Comparison of ENCODE assay signal across 8 cellular contexts in genomic region chr3:10758304-10759037, GRCh38. TPM values are rescaled to one million over a fixed set of nuclear protein-coding genes. Genes with fewer than 3 reads are reported as not detected.
A peak's percentile ranks its signal among the peaks of the same experiment; 100 is the strongest.
DNase-seq lines count a peak whose midpoint lies in the region; ATAC-seq and TF ChIP-seq lines count a peak whose summit lies in the region.

No MANE protein-coding gene starts in this region.

- in situ Hi-C loops in ACHN (cut with HindIII; ENCODE audit: low pct_ligation_motif_present, low pct_unique_long_range_greater_than_20kb, low sequenced_read_pairs): no loop called here

- H3K27me3 ChIP-seq in Peyer's patch: no peaks in the 10 kb centered on the region

- intact Hi-C loops in activated naive CD4-positive, alpha-beta T cell treated with anti-CD3 and anti-CD28 coated beads for 36 hours (cut with micrococcal nuclease): loop anchor here (1.0 to 10.0 kb wide), 5 partner anchors 25 to 576 kb away; no protein-coding TSS in a partner anchor
- intact Hi-C loops in posterior cingulate gyrus (cut with DNase I): loop anchor here (1.0 to 5.0 kb wide), 4 partner anchors 24 to 301 kb away; no protein-coding TSS in a partner anchor

- peaks cover 32% of the 10 kb centered on the region for H3K27me3 Mint-ChIP-seq in activated naive CD4-positive, alpha-beta T cell treated with anti-CD3 and anti-CD28 coated beads for 36 hours (ENCODE audit: low read depth)
- H3K27me3 Mint-ChIP-seq in glutamatergic neuron (ENCODE audit: unreplicated experiment): peaks cover 12% of the 10 kb centered on the region

- no peaks in the 10 kb centered on the region for H3K9me3 ChIP-seq in Peyer's patch

- H3K4me3 ChIP-seq in Peyer's patch: no peak overlapping the region

- no peaks in the 10 kb centered on the region for H3K9me3 Mint-ChIP-seq in activated naive CD4-positive, alpha-beta T cell treated with anti-CD3 and anti-CD28 coated beads for 36 hours
- H3K9me3 Mint-ChIP-seq in glutamatergic neuron (ENCODE audit: unreplicated experiment): no peaks in the 10 kb centered on the region

- no peak overlapping the region for H3K27ac Mint-ChIP-seq in activated naive CD4-positive, alpha-beta T cell treated with anti-CD3 and anti-CD28 coated beads for 36 hours
- no peak overlapping the region for H3K27ac Mint-ChIP-seq in glutamatergic neuron (ENCODE audit: unreplicated experiment)

- H3K4me1 Mint-ChIP-seq in activated naive CD4-positive, alpha-beta T cell treated with anti-CD3 and anti-CD28 coated beads for 36 hours (ENCODE audit: low read depth): peaks cover 6% of the 10 kb centered on the region
- H3K4me1 Mint-ChIP-seq in glutamatergic neuron (ENCODE audit: low read depth, unreplicated experiment): no peaks in the 10 kb centered on the region

- H3K27ac ChIP-seq in Peyer's patch: no peak overlapping the region

- TF ChIP-seq POLR2A in Peyer's patch (IDR thresholded peaks at IDR 0.05): no peak

- CTCF ChIA-PET in activated naive CD4-positive, alpha-beta T cell treated with anti-CD3 and anti-CD28 coated beads for 36 hours (lab: Charles Lee): interaction anchor here (0.7 to 4.3 kb wide), 21 partner anchors 8 to 1006 kb away, joined by 3 to 26 read pairs (median 4); no protein-coding TSS in a partner anchor

- DNase-seq in ACHN (peak; percentile 54), HS-5 (ENCODE audit: low read depth) (peak; percentile 33), Peyer's patch (peak in 2 of 3 donors; percentile 64), glutamatergic neuron (peak; percentile 77), posterior cingulate gyrus (peak; percentile 53 to 96 (median 76))
- peak; percentile 67 for DNase-seq in activated naive CD4-positive, alpha-beta T cell treated with anti-CD3 and anti-CD28 coated beads for 36 hours

- no peak for ATAC-seq in HG02970 (IDR thresholded peaks at IDR 0.05; ENCODE audit: low FRiP score, unreplicated experiment)

- H3K4me1 ChIP-seq in Peyer's patch: no peaks in the 10 kb centered on the region

- no peak overlapping the region for H3K4me3 Mint-ChIP-seq in activated naive CD4-positive, alpha-beta T cell treated with anti-CD3 and anti-CD28 coated beads for 36 hours
- no peak overlapping the region for H3K4me3 Mint-ChIP-seq in glutamatergic neuron (ENCODE audit: unreplicated experiment)

- no peaks in the 10 kb centered on the region for H3K36me3 Mint-ChIP-seq in activated naive CD4-positive, alpha-beta T cell treated with anti-CD3 and anti-CD28 coated beads for 36 hours (ENCODE audit: low read depth)
- H3K36me3 Mint-ChIP-seq in glutamatergic neuron (ENCODE audit: unreplicated experiment): peaks cover 12% of the 10 kb centered on the region

- no peaks in the 10 kb centered on the region for H3K36me3 ChIP-seq in Peyer's patch

- TF ChIP-seq CTCF in GM12874 (IDR thresholded peaks at IDR 0.05; ENCODE audit: insufficient read depth, low read depth, low read length): peak; percentile 79
- TF ChIP-seq CTCF in Peyer's patch (IDR thresholded peaks at IDR 0.05): peak; percentile 7 to 69 (median 51)
- TF ChIP-seq CTCF in glutamatergic neuron (IDR thresholded peaks at IDR 0.05; ENCODE audit: partially characterized antibody, unreplicated experiment): peak; percentile 74

RNA-seq across cellular contexts. Expression of gene SLC6A11, which starts 57.6 kb away (rescaled TPM):
- total RNA-seq in Peyer's patch (not detected), glutamatergic neuron (ENCODE audit: unreplicated experiment) (not detected)
- total RNA-seq in activated naive CD4-positive, alpha-beta T cell treated with anti-CD3 and anti-CD28 coated beads for 36 hours: not detected
